Comparison of ENCODE assay signal across 8 cellular contexts in the genomic region with DNA sequence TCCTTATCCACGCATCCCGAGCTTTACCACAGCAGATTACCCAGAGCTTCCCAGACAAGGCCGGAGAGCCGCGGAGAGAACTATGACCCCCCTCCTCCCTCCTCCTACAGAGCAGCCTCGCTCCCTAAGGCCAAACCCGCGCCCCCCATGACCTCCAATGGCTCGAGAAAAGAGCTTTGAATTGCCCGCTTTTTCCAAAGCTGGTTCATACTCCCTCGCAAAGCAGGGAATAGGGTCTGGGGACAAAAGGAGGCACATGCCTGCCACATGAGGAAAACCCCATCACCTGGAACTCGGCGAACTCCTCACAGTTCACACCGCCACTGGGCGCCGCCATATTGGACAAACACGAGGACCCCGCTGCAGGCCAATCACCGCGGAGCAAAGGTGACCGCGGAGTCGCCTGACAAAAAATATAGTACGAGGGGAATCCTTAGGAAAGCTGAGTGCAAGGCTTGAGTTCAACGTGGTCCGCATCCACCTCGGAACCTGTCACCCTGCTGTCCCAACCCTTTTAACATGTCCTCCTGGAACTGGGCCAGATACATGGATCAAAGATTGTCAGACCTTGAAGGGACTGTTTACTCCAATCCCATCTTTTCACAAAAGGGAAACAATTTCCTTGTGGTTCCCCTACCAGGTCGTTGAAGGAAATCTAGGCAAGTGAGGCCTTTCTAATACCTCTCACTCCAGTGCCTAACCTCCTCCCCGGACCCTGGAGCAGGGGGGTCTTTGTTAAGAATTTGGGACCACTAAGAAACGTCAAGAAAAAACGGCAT. TPM values are rescaled to one million over a fixed set of nuclear protein-coding genes. Genes with fewer than 3 reads are reported as not detected.
DNase-seq lines count a peak whose midpoint lies in the region; ATAC-seq and TF ChIP-seq lines count a peak whose summit lies in the region.

MIX23 (minus strand) TSS at position 344 of the 779 bp plus-strand sequence; CDS start at position 337, 7 bp downstream.

- under 1% methylated on average over 31 of the region's 31 CpGs for WGBS in prostate gland

- peaks cover 53% of the 10 kb centered on the region for H3K4me1 ChIP-seq in left ventricle myocardium inferior
- peaks cover 5% of the 10 kb centered on the region for H3K4me1 ChIP-seq in prostate gland (replicated peaks)

- H3K4me3 ChIP-seq in GM06990 (replicated peaks; ENCODE audit: low read depth, low read length) = peak within 1 kb of the TSS; percentile 73
- H3K4me3 ChIP-seq in left ventricle myocardium inferior = peak within 1 kb of the TSS; percentile 90
- peak within 1 kb of the TSS; percentile 64 to 69 for H3K4me3 ChIP-seq in prostate gland

- TF ChIP-seq CTCF in GM06990 (IDR thresholded peaks at IDR 0.05; ENCODE audit: insufficient read depth, low read length, poor library complexity, severe bottlenecking) (no peak), left ventricle myocardium inferior (IDR thresholded peaks at IDR 0.05; ENCODE audit: borderline replicate concordance) (no peak), prostate gland (IDR thresholded peaks at IDR 0.05) (peak in 1 of 4 experiments; percentile 8)

- intact Hi-C loops in left ventricle myocardium inferior (cut with micrococcal nuclease) (no loop called here), prostate gland (cut with DNase I) (no loop called here)

- H3K9me3 ChIP-seq in left ventricle myocardium inferior (replicated peaks) = no peaks in the 10 kb centered on the region
- no peaks in the 10 kb centered on the region for H3K9me3 ChIP-seq in prostate gland

- DNase-seq in GM06990 (ENCODE audit: extremely low read depth, insufficient read length) = peak; percentile 81
- peak; percentile 70 for DNase-seq in NCI-H187 treated with DMSO at 0.1 percent for 48 hours (lab: John Stamatoyannopoulos, UW)
- peak; percentile 66 to 87 (median 76) for DNase-seq in T-helper 2 cell
- DNase-seq in amygdala (lab: John Stamatoyannopoulos, UW) = peak; percentile 17 to 88 (median 72)
- DNase-seq in left ventricle myocardium inferior = peak; percentile 88
- peak; percentile 80 for DNase-seq in prostate gland (ENCODE audit: low spot score)
- peak; percentile 89 for DNase-seq in ureter (ENCODE audit: low spot score)

- H3K27me3 ChIP-seq in GM06990 (replicated peaks; ENCODE audit: control insufficient read depth, insufficient read depth, low read length) = no peaks in the 10 kb centered on the region
- H3K27me3 ChIP-seq in left ventricle myocardium inferior (ENCODE audit: low read depth) = no peaks in the 10 kb centered on the region
- H3K27me3 ChIP-seq in prostate gland (replicated peaks; ENCODE audit: insufficient read depth) = no peaks in the 10 kb centered on the region

- peak; percentile 50 for ATAC-seq in HG02798 (IDR thresholded peaks at IDR 0.05; ENCODE audit: poor library complexity, unreplicated experiment)

- peak within 1 kb of the TSS; percentile 92 for H3K27ac ChIP-seq in left ventricle myocardium inferior (replicated peaks)
- H3K27ac ChIP-seq in prostate gland = peak within 1 kb of the TSS; percentile 84 to 89

- H3K36me3 ChIP-seq in GM06990 (ENCODE audit: control insufficient read depth, insufficient read depth, low read length) = peaks cover 1% of the 10 kb centered on the region; the same call in 1 of the 2 replicates
- H3K36me3 ChIP-seq in left ventricle myocardium inferior = peaks cover 14% of the 10 kb centered on the region
- H3K36me3 ChIP-seq in prostate gland = no peaks in the 10 kb centered on the region

- peak; percentile 37 for TF ChIP-seq POLR2A in prostate gland (IDR thresholded peaks at IDR 0.05)

RNA-seq across cellular contexts. Expression of gene MIX23, which starts in this region (rescaled TPM):
- 32.7 TPM for total RNA-seq in left ventricle myocardium inferior
- 10 to 100 TPM; 13.8 to 16.8 TPM for total RNA-seq in prostate gland
- total RNA-seq in ureter = 54.4 TPM

Comparison
In these comparisons a context has a peak if more than half of its experiments do, and no peak if none do; other contexts are left out.
1. Peak in every context shown above with its lines: DNase-seq, ATAC-seq, H3K4me3 ChIP-seq and H3K27ac ChIP-seq.